In genomic region chr1:155186955-155187891, GRCh38 we compare ENCODE assay signal across 17 cellular contexts. TPM values are rescaled to one million over a fixed set of nuclear protein-coding genes. Genes with fewer than 3 reads are reported as not detected.
DNase-seq lines count a peak whose midpoint lies in the region; ATAC-seq and TF ChIP-seq lines count a peak whose summit lies in the region.
"Had no signal": no experiment of that assay in that cellular context is flagged by ENCODE, and none has a peak within 500 bp of the region (broad histone marks: within the 10 kb centered on the region; RNA-seq: fewer than 3 reads in every experiment).

No MANE protein-coding gene starts in this region.

- CTCF ChIA-PET in Calu3 (lab: Charles Lee) = interaction anchor here (0.7 to 3.3 kb wide), 2 partner anchors 8 to 14 kb away, joined by 3 to 19 read pairs; partner anchors contain the start of genes KRTCAP2 and TRIM46
- CTCF ChIA-PET in naive thymus-derived CD4-positive, alpha-beta T cell (lab: Charles Lee) = no interaction called here

- no peak for TF ChIP-seq CTCF in Calu3 (IDR thresholded peaks at IDR 0.05; ENCODE audit: unreplicated experiment)
- no peak for TF ChIP-seq CTCF in colonic mucosa (IDR thresholded peaks at IDR 0.05)
- TF ChIP-seq CTCF in ascending aorta (IDR thresholded peaks at IDR 0.05) = no peak

- DNase-seq in 8988T (peak; percentile 26), Calu3 (no peak), colonic mucosa (no peak), HK-2 (ENCODE audit: unreplicated experiment) (no peak), Kasumi-1 (lab: John Stamatoyannopoulos, UW) (no peak), HAP-1 (ENCODE audit: low spot score in 2 of 2) (no peak), ascending aorta (ENCODE audit: low spot score in 2 of 2) (no peak)
- no peak for DNase-seq in naive thymus-derived CD4-positive, alpha-beta T cell
- DNase-seq: activated CD4-positive, CD25-positive, alpha-beta regulatory T cell treated with anti-CD3 and anti-CD28 coated beads, Interleukin-2, amount 50 U/mL, for 72 hours; activated T-cell treated with anti-CD3 and anti-CD28 coated beads, Interleukin-2, amount 50 U/mL, for 1 hour; anterior cingulate cortex; dorsolateral prefrontal cortex; mesendoderm; NCI-H2171 treated with DMSO at 0.1 percent for 48 hours; stimulated activated CD4-positive, alpha-beta T cell treated with anti-CD3 and anti-CD28 coated beads, Interleukin-15, amount 100 ng/mL, for 24 hours; tibial artery had no signal

- H3K27ac Mint-ChIP-seq in Calu3 (ENCODE audit: unreplicated experiment) = peak overlapping the region; percentile 10
- H3K27ac Mint-ChIP-seq in naive thymus-derived CD4-positive, alpha-beta T cell = peak overlapping the region in 5 of 9 donors; percentile 21 to 92 (median 67)

- peaks cover 37% of the 10 kb centered on the region for H3K4me1 Mint-ChIP-seq in Calu3 (ENCODE audit: low read depth, unreplicated experiment)
- H3K4me1 Mint-ChIP-seq in naive thymus-derived CD4-positive, alpha-beta T cell = peaks cover 0 to 16% (median 11%) of the 10 kb centered on the region in 7 donors

- in situ Hi-C loops in HAP-1 (cut with MboI; ENCODE audit: low sequenced_read_pairs) = no loop called here

- TSS peak; percentile 79 for BruUV-seq in Calu3 (replicated peaks; lab: Mats Ljungman, UMichigan)

- H3K4me1 ChIP-seq in colonic mucosa (peaks cover 8% of the 10 kb centered on the region), HAP-1 (no peaks in the 10 kb centered on the region), ascending aorta (no peaks in the 10 kb centered on the region)
- peaks cover 0 to 3% of the 10 kb centered on the region in 2 donors for H3K4me1 ChIP-seq in naive thymus-derived CD4-positive, alpha-beta T cell (ENCODE audit: control insufficient read depth in 2 of 2, insufficient read depth in 2 of 2, low read length in 2 of 2)

- peaks cover 28% of the 10 kb centered on the region for H3K36me3 Mint-ChIP-seq in Calu3 (ENCODE audit: insufficient read depth, unreplicated experiment)
- peaks cover 0 to 10% (median 0%) of the 10 kb centered on the region in 5 donors for H3K36me3 Mint-ChIP-seq in naive thymus-derived CD4-positive, alpha-beta T cell

- ATAC-seq in naive thymus-derived CD4-positive, alpha-beta T cell = no peak

- peak overlapping the region; percentile 12 for H3K4me3 Mint-ChIP-seq in Calu3 (ENCODE audit: low read depth, unreplicated experiment)
- no peak overlapping the region for H3K4me3 Mint-ChIP-seq in naive thymus-derived CD4-positive, alpha-beta T cell

- H3K9me3 Mint-ChIP-seq in Calu3 (ENCODE audit: low read depth, unreplicated experiment) = no peaks in the 10 kb centered on the region
- peaks cover 0 to 3% (median 0%) of the 10 kb centered on the region in 11 donors for H3K9me3 Mint-ChIP-seq in naive thymus-derived CD4-positive, alpha-beta T cell

- H3K9ac ChIP-seq in colonic mucosa (ENCODE audit: low read depth in 2 of 2, low read length in 2 of 2) = peak overlapping the region in 1 of 2 donors; percentile 77

- H3K9me3 ChIP-seq in colonic mucosa = no peaks in the 10 kb centered on the region
- no peaks in the 10 kb centered on the region for H3K9me3 ChIP-seq in naive thymus-derived CD4-positive, alpha-beta T cell (ENCODE audit: control insufficient read depth in 2 of 3, low read length in 3 of 3)
- H3K9me3 ChIP-seq in HAP-1 = no peaks in the 10 kb centered on the region
- no peaks in the 10 kb centered on the region for H3K9me3 ChIP-seq in ascending aorta
- H3K9me3 ChIP-seq: tibial artery had no signal

- no peaks in the 10 kb centered on the region for H3K27me3 ChIP-seq in colonic mucosa
- no peaks in the 10 kb centered on the region for H3K27me3 ChIP-seq in naive thymus-derived CD4-positive, alpha-beta T cell (ENCODE audit: control insufficient read depth in 2 of 2, insufficient read depth in 2 of 2, low read length in 2 of 2)
- peaks cover 5% of the 10 kb centered on the region for H3K27me3 ChIP-seq in HAP-1 (ENCODE audit: low read depth)
- H3K27me3 ChIP-seq in ascending aorta = no peaks in the 10 kb centered on the region
- H3K27me3 ChIP-seq: dorsolateral prefrontal cortex, tibial artery had no signal

- peak overlapping the region; percentile 37 for H3K27ac ChIP-seq in colonic mucosa
- no peak overlapping the region for H3K27ac ChIP-seq in naive thymus-derived CD4-positive, alpha-beta T cell (ENCODE audit: low read depth, low read length)
- H3K27ac ChIP-seq in ascending aorta = no peak overlapping the region
- H3K27ac ChIP-seq: dorsolateral prefrontal cortex, tibial artery had no signal

- H3K27me3 Mint-ChIP-seq in Calu3 (ENCODE audit: unreplicated experiment) = peaks cover 57% of the 10 kb centered on the region
- no peaks in the 10 kb centered on the region for H3K27me3 Mint-ChIP-seq in naive thymus-derived CD4-positive, alpha-beta T cell

- POLR2A ChIA-PET in naive thymus-derived CD4-positive, alpha-beta T cell (lab: Charles Lee) = no interaction called here

- intact Hi-C loops in Calu3 (cut with micrococcal nuclease; ENCODE audit: unreplicated experiment) = no loop called here
- intact Hi-C loops in colonic mucosa (cut with DNase I) = no loop called here
- intact Hi-C loops in naive thymus-derived CD4-positive, alpha-beta T cell (cut with micrococcal nuclease) = no loop called here
- intact Hi-C loops in ascending aorta (cut with DNase I) = no loop called here

- no peak overlapping the region for H3K4me3 ChIP-seq in colonic mucosa
- H3K4me3 ChIP-seq in naive thymus-derived CD4-positive, alpha-beta T cell (ENCODE audit: low read length) = no peak overlapping the region
- no peak overlapping the region for H3K4me3 ChIP-seq in HAP-1
- no peak overlapping the region for H3K4me3 ChIP-seq in ascending aorta
- H3K4me3 ChIP-seq: dorsolateral prefrontal cortex, tibial artery had no signal

- H3K36me3 ChIP-seq in colonic mucosa = no peaks in the 10 kb centered on the region
- no peaks in the 10 kb centered on the region for H3K36me3 ChIP-seq in naive thymus-derived CD4-positive, alpha-beta T cell (ENCODE audit: control insufficient read depth in 2 of 3, insufficient read depth in 3 of 3, low read length in 3 of 3)
- no peaks in the 10 kb centered on the region for H3K36me3 ChIP-seq in HAP-1 (replicated peaks)
- no peaks in the 10 kb centered on the region for H3K36me3 ChIP-seq in ascending aorta
- H3K36me3 ChIP-seq: tibial artery had no signal

RNA-seq across cellular contexts. Expression of gene TRIM46, which starts 13.6 kb away (rescaled TPM):
- total RNA-seq in Calu3 (2022) (1.1 and 1.8 TPM in 2 replicates), colonic mucosa (under 1 TPM; 0.10 to 0.19 TPM), ascending aorta (not detected)
- total RNA-seq in naive thymus-derived CD4-positive, alpha-beta T cell = 10 to 100 TPM in 1 of 5 experiments, 1 to 10 TPM in 4; 3.5 to 21.9 (median 4.1) TPM
- 1 to 10 TPM in 1 of 2 donors, under 1 TPM in 1; 0.69 to 1.3 TPM for polyA plus RNA-seq in naive thymus-derived CD4-positive, alpha-beta T cell
- total RNA-seq: HT-29 had no signal

RNA-seq across cellular contexts. Expression of gene KRTCAP2, which starts 14.1 kb away (rescaled TPM):
- 236 TPM in 2 replicates for total RNA-seq in Calu3 (2022)
- total RNA-seq in colonic mucosa = 100 to 1,000 TPM; 140 to 172 TPM
- total RNA-seq in naive thymus-derived CD4-positive, alpha-beta T cell = 100 to 1,000 TPM in 4 of 5 experiments, 10 to 100 TPM in 1; 97.4 to 236 (median 155) TPM
- 100 to 1,000 TPM; 450 to 469 TPM for polyA plus RNA-seq in naive thymus-derived CD4-positive, alpha-beta T cell
- 146 TPM for total RNA-seq in ascending aorta

RNA-seq across cellular contexts. Expression of gene THBS3, which starts 20.5 kb away (rescaled TPM):
- total RNA-seq in Calu3 (2022) (36.8 and 41.9 TPM in 2 replicates), colonic mucosa (10 to 100 TPM; 12.2 to 16.0 TPM), ascending aorta (40.3 TPM)
- total RNA-seq in naive thymus-derived CD4-positive, alpha-beta T cell = 10 to 100 TPM; 26.0 to 35.9 (median 28.1) TPM
- polyA plus RNA-seq in naive thymus-derived CD4-positive, alpha-beta T cell = 1 to 10 TPM in 1 of 2 donors, under 1 TPM in 1; 0.87 to 2.6 TPM

RNA-seq across cellular contexts. Expression of gene MTX1, which starts 21.3 kb away (rescaled TPM):
- 58.9 and 60.0 TPM in 2 replicates for total RNA-seq in Calu3 (2022)
- total RNA-seq in colonic mucosa = 10 to 100 TPM; 37.5 to 55.8 TPM
- 10 to 100 TPM; 19.5 to 40.8 (median 22.0) TPM for total RNA-seq in naive thymus-derived CD4-positive, alpha-beta T cell
- 10 to 100 TPM; 48.9 to 49.9 TPM for polyA plus RNA-seq in naive thymus-derived CD4-positive, alpha-beta T cell
- 23.9 TPM for total RNA-seq in ascending aorta

RNA-seq across cellular contexts. Expression of gene DPM3, which starts 46.9 kb away (rescaled TPM):
- total RNA-seq in Calu3 (2022) (38.7 and 41.1 TPM in 2 replicates), colonic mucosa (100 to 1,000 TPM; 149 to 182 TPM), ascending aorta (78.2 TPM)
- total RNA-seq in naive thymus-derived CD4-positive, alpha-beta T cell = 10 to 100 TPM; 29.1 to 50.4 (median 43.8) TPM
- 100 to 1,000 TPM in 1 of 2 donors, 10 to 100 TPM in 1; 99.2 to 128 TPM for polyA plus RNA-seq in naive thymus-derived CD4-positive, alpha-beta T cell
